8 cellular contexts compared by ENCODE assay signal in genomic region chr19:52296773-52297600, GRCh38. TPM values are rescaled to one million over a fixed set of nuclear protein-coding genes. Genes with fewer than 3 reads are reported as not detected.
A peak's percentile ranks its signal among the peaks of the same experiment; 100 is the strongest.
DNase-seq lines count a peak whose midpoint lies in the region; ATAC-seq, FAIRE-seq and TF ChIP-seq lines count a peak whose summit lies in the region.

Gene ZNF480 (plus strand): TSS chr19:52297169. CDS start chr19:52300413, 3,244 bp downstream.

- peak; percentile 47 for ATAC-seq in HG03521 (IDR thresholded peaks at IDR 0.05; ENCODE audit: unreplicated experiment)

- no peaks in the 10 kb centered on the region for H3K27me3 ChIP-seq in liver (ENCODE audit: control insufficient read depth in 4 of 4, insufficient read depth in 4 of 4, low read length in 3 of 4)

- H3K36me3 ChIP-seq in liver (ENCODE audit: control insufficient read depth in 4 of 4, insufficient read depth in 3 of 4, low read depth in 1 of 4, low read length in 3 of 4): peaks cover 11 to 30% (median 26%) of the 10 kb centered on the region in 4 donors

- FAIRE-seq in GM12892 (lab: Jason Lieb, UNC): peak; percentile 56

- peak within 1 kb of the TSS; percentile 87 to 94 (median 90) for H3K4me3 ChIP-seq in liver (ENCODE audit: low read depth in 1 of 3, low read length in 3 of 3)

- TF ChIP-seq POLR2A in GM12892 (IDR thresholded peaks at IDR 0.05; ENCODE audit: low read depth, low read length): peak; percentile 74

- H3K9ac ChIP-seq in liver (ENCODE audit: low read depth in 1 of 2, low read length in 2 of 2): peak within 1 kb of the TSS; percentile 79 to 90

- peaks cover 2 to 16% (median 8%) of the 10 kb centered on the region in 4 donors for H3K4me1 ChIP-seq in liver (ENCODE audit: control insufficient read depth in 4 of 4, insufficient read depth in 4 of 4, low read length in 3 of 4)

- WGBS in liver: under 1% methylated on average over 68 of the region's 75 CpGs

- peak; percentile 47 for DNase-seq in GM12892 (ENCODE audit: insufficient read length)
- peak; percentile 97 for DNase-seq in NCI-H69 (lab: John Stamatoyannopoulos, UW)
- peak; percentile 63 to 67 for DNase-seq in activated CD4-positive, alpha-beta T cell treated with anti-CD3 and anti-CD28 coated beads, Interleukin-2, amount 50 U/mL, for 48 hours
- DNase-seq in dermis microvascular lymphatic vessel endothelial cell (ENCODE audit: low read depth in 2 of 2): peak; percentile 66 to 80
- DNase-seq in stimulated activated CD4-positive, alpha-beta T cell treated with anti-CD3 and anti-CD28 coated beads, Interleukin-2, amount 100 ng/mL, for 4 hours (ENCODE audit: low read depth): peak; percentile 69
- no peak for DNase-seq in OCI-M2 (lab: John Stamatoyannopoulos, UW; ENCODE audit: unreplicated experiment)

- TF ChIP-seq RAD21 in liver (IDR thresholded peaks at IDR 0.05): no peak

- no peak for TF ChIP-seq CTCF in liver (IDR thresholded peaks at IDR 0.05; ENCODE audit: low read depth, low read length, missing input control)

- H3K27ac ChIP-seq in liver (ENCODE audit: low read depth in 1 of 2, low read length in 2 of 2): peak within 1 kb of the TSS; percentile 76 to 80

- H3K9me3 ChIP-seq in liver (ENCODE audit: control insufficient read depth in 4 of 4, low read length in 3 of 4): peaks cover 8 to 27% (median 20%) of the 10 kb centered on the region in 4 donors

TF ChIP-seq in liver, 16 proteins besides CTCF, POLR2A, EP300 and RAD21:
- no peak for TF ChIP-seq REST (IDR thresholded peaks at IDR 0.05)
- no peak for TF ChIP-seq SP1 (IDR thresholded peaks at IDR 0.05)
- peak in 1 of 2 donors; percentile 5 for TF ChIP-seq HNF4A (conservative IDR thresholded peaks at IDR 0.05)
- TF ChIP-seq YY1 (IDR thresholded peaks at IDR 0.05): no peak
- no peak for TF ChIP-seq RXRA (IDR thresholded peaks at IDR 0.05)
- no peak for TF ChIP-seq TAF1 (conservative IDR thresholded peaks at IDR 0.05)
- TF ChIP-seq ATF3 (IDR thresholded peaks at IDR 0.05): no peak
- TF ChIP-seq ZBTB33 (IDR thresholded peaks at IDR 0.05): no peak
- TF ChIP-seq GABPA (IDR thresholded peaks at IDR 0.05 in 1 of 2, conservative IDR thresholded peaks at IDR 0.05 in 1 of 2): peak; percentile 25 to 76
- no peak for TF ChIP-seq MAX (IDR thresholded peaks at IDR 0.05)
- TF ChIP-seq EGR1 (IDR thresholded peaks at IDR 0.05; ENCODE audit: low read depth in 2 of 2): peak; percentile 18 to 42
- TF ChIP-seq HNF4G (IDR thresholded peaks at IDR 0.05): no peak
- no peak for TF ChIP-seq FOXA1 (IDR thresholded peaks at IDR 0.05)

RNA-seq across cellular contexts. Expression of gene ZNF480, which starts in this region (rescaled TPM):
- 15.4 TPM for polyA plus RNA-seq in GM12892 (2012; ENCODE audit: missing spikeins)
- total RNA-seq in dermis microvascular lymphatic vessel endothelial cell (3.2 and 5.2 TPM in 2 replicates), liver (1 to 10 TPM; 3.4 to 3.5 TPM)
- 1 to 10 TPM; 1.8 to 7.3 TPM for polyA plus RNA-seq in liver
